ENCODE assay signal across 27 cellular contexts in the genomic region with DNA sequence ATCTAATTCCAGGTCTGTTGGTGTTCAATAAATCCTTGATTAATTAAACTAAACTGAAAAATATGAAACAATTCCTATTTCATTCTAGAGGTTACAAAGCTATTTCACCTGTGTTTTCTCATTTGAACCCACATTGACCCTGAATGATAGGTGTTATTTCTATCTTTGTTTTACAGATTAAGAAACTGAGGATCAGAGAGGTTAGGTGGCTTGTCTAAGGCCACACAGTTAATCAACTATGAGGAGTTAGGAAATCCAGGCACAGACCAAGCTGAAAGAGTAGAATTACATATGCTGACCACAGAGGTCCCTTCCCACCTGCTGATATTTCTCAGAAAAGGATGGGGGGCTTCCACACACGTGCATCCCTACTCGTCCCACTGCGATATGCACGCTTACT. TPM values are rescaled to one million over a fixed set of nuclear protein-coding genes. Genes with fewer than 3 reads are reported as not detected.
DNase-seq lines count a peak whose midpoint lies in the region; ATAC-seq, FAIRE-seq and TF ChIP-seq lines count a peak whose summit lies in the region.
"Had no signal": no experiment of that assay in that cellular context is flagged by ENCODE, and none has a peak within 500 bp of the region (broad histone marks: within the 10 kb centered on the region; RNA-seq: fewer than 3 reads in every experiment).

No MANE protein-coding gene starts in this region.

- CTCF ChIA-PET in HepG2 (lab: Yijun Ruan, JAX; ENCODE audit: low intra/inter-chr PET ratio, low total read pairs), result no interaction called here

- H3K4me2 ChIP-seq in HepG2 (ENCODE audit: low read depth, low read length), result no peak overlapping the region

- TF ChIP-seq CTCF in liver (IDR thresholded peaks at IDR 0.05; ENCODE audit: low read depth, low read length, missing input control), result no peak
- TF ChIP-seq CTCF in HepG2 (CRISPR knock-in tag; IDR thresholded peaks at IDR 0.05), result no peak
- no peak for TF ChIP-seq CTCF in lung (IDR thresholded peaks at IDR 0.05; ENCODE audit: control extremely low read depth, extremely low read depth)
- TF ChIP-seq CTCF in GM13977 (IDR thresholded peaks at IDR 0.05; ENCODE audit: extremely low read depth, insufficient read depth, missing control alignments), result no peak

- BruUV-seq in HepG2 (replicated peaks; lab: Mats Ljungman, UMichigan), result no TSS peak

- 48% methylated on average over 4 of the region's 4 CpGs for WGBS in liver
- WGBS in HepG2 (ENCODE audit: low lambda C conversion rate), result 70% methylated on average over 4 of the region's 4 CpGs
- 69 to 94% methylated on average over 4 of the region's 4 CpGs for WGBS in lung, 2 donors
- 13 to 58% (median 54%) methylated on average over 4 of the region's 4 CpGs for WGBS in small intestine, 3 donors

- DNase-seq in HepG2 (ENCODE audit: low spot score), result no peak
- no peak for DNase-seq in lung (ENCODE audit: low spot score)
- no peak for DNase-seq in small intestine
- no peak for DNase-seq in COR-L47 (lab: John Stamatoyannopoulos, UW)
- DNase-seq in GM13977 (ENCODE audit: low spot score), result no peak
- no peak for DNase-seq in 8988T
- DNase-seq: CD8-positive, alpha-beta memory T cell; DMS53; GDM1; IMR-90; NCI-H1417; NCI-H1694 treated with DMSO at 0.1 percent for 48 hours; NCI-H2081 treated with DMSO at 0.1 percent for 48 hours; NCI-H2171 treated with DMSO at 0.1 percent for 48 hours; NCI-H446; NCI-H526; OCI-M1 had no signal

- no peak for TF ChIP-seq POLR2A in HepG2 (IDR thresholded peaks at IDR 0.05; ENCODE audit: insufficient read depth in 1 of 2, low read depth in 2 of 2, low read length in 2 of 2)

- no peaks in the 10 kb centered on the region for H3K79me2 ChIP-seq in HepG2 (ENCODE audit: insufficient read depth, low read length)

- no peaks in the 10 kb centered on the region for H3K27me3 ChIP-seq in liver (ENCODE audit: control insufficient read depth in 4 of 4, insufficient read depth in 4 of 4, low read length in 3 of 4)
- no peaks in the 10 kb centered on the region; a peak in 2 of 5 replicates for H3K27me3 ChIP-seq in HepG2 (ENCODE audit: control insufficient read depth in 1 of 2, insufficient read depth in 2 of 2, low read length in 2 of 2)
- H3K27me3 ChIP-seq in lung (ENCODE audit: control insufficient read depth, insufficient read depth), result no peaks in the 10 kb centered on the region
- no peaks in the 10 kb centered on the region for H3K27me3 ChIP-seq in small intestine (ENCODE audit: control insufficient read depth in 2 of 2, insufficient read depth in 2 of 2, low read length in 2 of 2)
- H3K27me3 ChIP-seq: SJSA1 had no signal

- no peak overlapping the region for H2AFZ ChIP-seq in HepG2 (ENCODE audit: low read length)

- H3K9ac ChIP-seq in liver (ENCODE audit: low read depth in 1 of 2, low read length in 2 of 2) (peak overlapping the region in 1 of 2 donors; percentile 44), HepG2 (ENCODE audit: insufficient read depth, low read depth, low read length) (no peak overlapping the region)

- intact Hi-C loops in HepG2 (cut with micrococcal nuclease; ENCODE audit: unreplicated experiment), result no loop called here

- no peak for ATAC-seq in HepG2
- ATAC-seq in lung (ENCODE audit: insufficient read depth, low FRiP score), result no peak
- ATAC-seq: Right ventricle myocardium inferior had no signal

- H4K20me1 ChIP-seq in HepG2 (ENCODE audit: insufficient read depth, low read length), result no peaks in the 10 kb centered on the region

- TF ChIP-seq RAD21 in liver (IDR thresholded peaks at IDR 0.05), result no peak
- TF ChIP-seq RAD21 in HepG2 (CRISPR knock-in tag; IDR thresholded peaks at IDR 0.05), result no peak

- in situ Hi-C loops in HepG2 (cut with HindIII; ENCODE audit: extremely low pct_ligation_motif_present, low pct_unique_long_range_greater_than_20kb), result no loop called here
- in situ Hi-C loops in GM13977 (cut with MboI; ENCODE audit: low pct_unique_long_range_greater_than_20kb, low sequenced_read_pairs, unreplicated experiment), result no loop called here

- POLR2A ChIA-PET in HepG2 (lab: Yijun Ruan, JAX), result no interaction called here

- peaks cover 0 to 2% (median 0%) of the 10 kb centered on the region in 4 donors for H3K9me3 ChIP-seq in liver (ENCODE audit: control insufficient read depth in 4 of 4, low read length in 3 of 4)
- 0 out of 2 replicates have a peak, but pooled peaks cover 7% of the 10 kb centered on the region for H3K9me3 ChIP-seq in HepG2 (ENCODE audit: low read length)
- no peaks in the 10 kb centered on the region for H3K9me3 ChIP-seq in lung (ENCODE audit: control insufficient read depth in 2 of 2, insufficient read depth in 1 of 2, low read length in 1 of 2)
- no peaks in the 10 kb centered on the region for H3K9me3 ChIP-seq in small intestine (ENCODE audit: control insufficient read depth, low read depth)
- H3K9me3 ChIP-seq: SJSA1 had no signal

- H3K36me3 ChIP-seq in liver (ENCODE audit: control insufficient read depth in 4 of 4, insufficient read depth in 3 of 4, low read depth in 1 of 4, low read length in 3 of 4), result no peaks in the 10 kb centered on the region
- no peaks in the 10 kb centered on the region for H3K36me3 ChIP-seq in HepG2 (replicated peaks in 1 of 2; ENCODE audit: control insufficient read depth in 1 of 2, insufficient read depth in 2 of 2, low read length in 2 of 2)
- H3K36me3 ChIP-seq in lung (ENCODE audit: control insufficient read depth in 2 of 2, insufficient read depth in 2 of 2, low read length in 2 of 2), result no peaks in the 10 kb centered on the region
- no peaks in the 10 kb centered on the region for H3K36me3 ChIP-seq in small intestine (ENCODE audit: control insufficient read depth in 2 of 2, insufficient read depth in 2 of 2, low read length in 2 of 2)
- H3K36me3 ChIP-seq: SJSA1 had no signal

- FAIRE-seq in HepG2 (lab: Jason Lieb, UNC), result no peak
- no peak for FAIRE-seq in small intestine (lab: Jason Lieb, UNC)
- FAIRE-seq: D721Med had no signal

- no peak for TF ChIP-seq EP300 in HepG2 (IDR thresholded peaks at IDR 0.05; ENCODE audit: low read depth in 2 of 2, low read length in 2 of 2)
- TF ChIP-seq EP300 in HepG2 (CRISPR knock-in tag; IDR thresholded peaks at IDR 0.05; ENCODE audit: borderline replicate concordance), result no peak

- H3K27ac ChIP-seq in liver (ENCODE audit: low read depth in 1 of 2, low read length in 2 of 2), result peak overlapping the region; percentile 32 to 74
- no peak overlapping the region for H3K27ac ChIP-seq in HepG2 (ENCODE audit: extremely low read length, insufficient read depth, low read length)
- peak overlapping the region in 1 of 2 donors; percentile 66 for H3K27ac ChIP-seq in lung (ENCODE audit: low read depth in 1 of 2, low read length in 1 of 2)
- peak overlapping the region; percentile 90 to 91 for H3K27ac ChIP-seq in small intestine (ENCODE audit: low read depth in 1 of 2, low read length in 1 of 2)
- H3K27ac ChIP-seq: C4-2B, SJSA1 had no signal

- H3K4me1 ChIP-seq in liver (ENCODE audit: control insufficient read depth in 4 of 4, insufficient read depth in 4 of 4, low read length in 3 of 4) (peaks cover 9 to 62% (median 39%) of the 10 kb centered on the region in 4 donors), HepG2 (ENCODE audit: insufficient read depth, low read length) (peaks cover 37% of the 10 kb centered on the region), lung (ENCODE audit: control insufficient read depth in 2 of 2, insufficient read depth in 2 of 2, low read length in 2 of 2) (peaks cover 0 to 1% of the 10 kb centered on the region in 2 donors), small intestine (ENCODE audit: control insufficient read depth in 2 of 2, insufficient read depth in 1 of 2, low read depth in 1 of 2, low read length in 1 of 2) (peaks cover 0 to 3% of the 10 kb centered on the region in 2 donors)
- H3K4me1 ChIP-seq: SJSA1 had no signal

- H3K4me3 ChIP-seq in liver (ENCODE audit: low read depth in 1 of 3, low read length in 3 of 3) (peak overlapping the region; percentile 1 to 56 (median 14)), HepG2 (replicated peaks in 1 of 3; ENCODE audit: insufficient read depth in 1 of 3, low read depth in 2 of 3, low read length in 3 of 3) (no peak overlapping the region), lung (peak overlapping the region; percentile 40), small intestine (ENCODE audit: low read depth in 1 of 2, low read length in 2 of 2) (peak overlapping the region; percentile 58 to 87)
- H3K4me3 ChIP-seq: SJSA1 had no signal

RNA-seq across cellular contexts. Expression of a gene that starts 0.5 kb away (rescaled TPM):
- total RNA-seq in liver, result 10 to 100 TPM in 1 of 2 donors, under 1 TPM in 1; 0.09 to 43.3 TPM
- 10 to 100 TPM; 12.0 to 16.1 TPM for polyA plus RNA-seq in liver
- not detected in 2 replicates for total RNA-seq in HepG2 (2016; rRNA removed; fragmentation: Illumina TruSeq; extraction: Trizol)
- not detected in 2 replicates for total RNA-seq in HepG2 (2016; cell fraction: cytosol; rRNA removed; fragmentation: Illumina TruSeq; extraction: Trizol; ENCODE audit: low read depth)
- not detected in 2 replicates for total RNA-seq in HepG2 (2016; cell fraction: insoluble cytoplasmic fraction; rRNA removed; fragmentation: Illumina TruSeq; extraction: Trizol)
- not detected in 2 replicates for total RNA-seq in HepG2 (2016; cell fraction: membrane; rRNA removed; fragmentation: Illumina TruSeq; extraction: Trizol)
- total RNA-seq in HepG2 (2016; cell fraction: nucleus; rRNA removed; fragmentation: Illumina TruSeq; extraction: Trizol), result not detected in 2 replicates
- polyA plus RNA-seq in HepG2 (2011; rRNA removed), result 0.04 TPM in 1 of 2 replicates, not detected in the other
- not detected in 2 replicates for polyA plus RNA-seq in HepG2 (2011; cell fraction: cytosol; rRNA removed)
- not detected in 2 replicates for polyA plus RNA-seq in HepG2 (2011; cell fraction: nucleus; rRNA removed)
- polyA plus RNA-seq in HepG2 (2012), result not detected in 2 replicates
- polyA plus RNA-seq in HepG2 (2016; cell fraction: cytosol; fragmentation: Illumina TruSeq; extraction: Trizol; ENCODE audit: low read depth), result not detected in 2 replicates
- not detected in 2 replicates for polyA plus RNA-seq in HepG2 (2016; cell fraction: insoluble cytoplasmic fraction; fragmentation: Illumina TruSeq; extraction: Trizol; ENCODE audit: low read depth)
- not detected in 2 replicates for polyA plus RNA-seq in HepG2 (2016; cell fraction: membrane; fragmentation: Illumina TruSeq; extraction: Trizol; ENCODE audit: low read depth)
- polyA plus RNA-seq in HepG2 (2016; cell fraction: nucleus; fragmentation: Illumina TruSeq; extraction: Trizol; ENCODE audit: insufficient read depth, low read depth), result not detected in 2 replicates
- not detected in 2 replicates for polyA minus RNA-seq in HepG2 (2011; rRNA and poly(A)+ RNA removed; ENCODE audit: low replicate concordance)
- not detected in 2 replicates for polyA minus RNA-seq in HepG2 (2011; cell fraction: cytosol; rRNA and poly(A)+ RNA removed)
- polyA minus RNA-seq in HepG2 (2011; cell fraction: nucleus; rRNA and poly(A)+ RNA removed), result not detected in 2 replicates
- 100 to 1,000 TPM; 381 to 845 TPM for total RNA-seq in lung
- 100 to 1,000 TPM; 131 to 216 TPM for polyA plus RNA-seq in lung
- 1,000 to 10,000 TPM in 1 of 3 donors, 100 to 1,000 TPM in 2; 381 to 3,013 (median 616) TPM for polyA plus RNA-seq in small intestine
- total RNA-seq: A172, H4, IMR-90, M059J, Right ventricle myocardium inferior, SJSA1 had no signal
- polyA plus RNA-seq: AG04450; CD8-positive, alpha-beta memory T cell; IMR-90 had no signal

RNA-seq across cellular contexts. Expression of a gene that starts 24.0 kb away (rescaled TPM):
- total RNA-seq in liver (1 to 10 TPM in 1 of 2 donors, under 1 TPM in 1; 0.70 to 1.3 TPM), HepG2 (2016; rRNA removed; fragmentation: Illumina TruSeq; extraction: Trizol) (not detected in 2 replicates), lung (10 to 100 TPM in 1 of 2 donors, 1 to 10 TPM in 1; 8.5 to 10.5 TPM)
- polyA plus RNA-seq in liver (1 to 10 TPM; 2.2 to 3.6 TPM), HepG2 (2011; rRNA removed) (0.47 TPM in 1 of 2 replicates, not detected in the other), lung (10 to 100 TPM in 1 of 2 donors, 1 to 10 TPM in 1; 3.6 to 13.3 TPM), small intestine (1 to 10 TPM; 1.1 to 6.9 (median 2.4) TPM)
- total RNA-seq in HepG2 (2016; cell fraction: cytosol; rRNA removed; fragmentation: Illumina TruSeq; extraction: Trizol; ENCODE audit: low read depth), result not detected in 2 replicates
- not detected in 2 replicates for total RNA-seq in HepG2 (2016; cell fraction: insoluble cytoplasmic fraction; rRNA removed; fragmentation: Illumina TruSeq; extraction: Trizol)
- not detected in 2 replicates for total RNA-seq in HepG2 (2016; cell fraction: membrane; rRNA removed; fragmentation: Illumina TruSeq; extraction: Trizol)
- total RNA-seq in HepG2 (2016; cell fraction: nucleus; rRNA removed; fragmentation: Illumina TruSeq; extraction: Trizol), result not detected in 2 replicates
- 0.10 TPM in 1 of 2 replicates, not detected in the other for polyA plus RNA-seq in HepG2 (2011; cell fraction: cytosol; rRNA removed)
- 0.10 TPM in 1 of 2 replicates, not detected in the other for polyA plus RNA-seq in HepG2 (2011; cell fraction: nucleus; rRNA removed)
- polyA plus RNA-seq in HepG2 (2012), result not detected in 2 replicates
- polyA plus RNA-seq in HepG2 (2016; cell fraction: cytosol; fragmentation: Illumina TruSeq; extraction: Trizol; ENCODE audit: low read depth), result not detected in 2 replicates
- not detected in 2 replicates for polyA plus RNA-seq in HepG2 (2016; cell fraction: insoluble cytoplasmic fraction; fragmentation: Illumina TruSeq; extraction: Trizol; ENCODE audit: low read depth)
- polyA plus RNA-seq in HepG2 (2016; cell fraction: membrane; fragmentation: Illumina TruSeq; extraction: Trizol; ENCODE audit: low read depth), result not detected in 2 replicates
- not detected in 2 replicates for polyA plus RNA-seq in HepG2 (2016; cell fraction: nucleus; fragmentation: Illumina TruSeq; extraction: Trizol; ENCODE audit: insufficient read depth, low read depth)
- 3.1 TPM in 1 of 2 replicates, not detected in the other for polyA minus RNA-seq in HepG2 (2011; rRNA and poly(A)+ RNA removed; ENCODE audit: low replicate concordance)
- not detected in 2 replicates for polyA minus RNA-seq in HepG2 (2011; cell fraction: cytosol; rRNA and poly(A)+ RNA removed)
- polyA minus RNA-seq in HepG2 (2011; cell fraction: nucleus; rRNA and poly(A)+ RNA removed), result not detected in 2 replicates
- total RNA-seq: HT1080, IMR-90 had no signal

RNA-seq across cellular contexts. Expression of a gene that starts 24.5 kb away (rescaled TPM):
- total RNA-seq in liver (under 1 TPM; 0.14 to 0.59 TPM), HepG2 (2016; rRNA removed; fragmentation: Illumina TruSeq; extraction: Trizol) (not detected in 2 replicates), lung (under 1 TPM in 1 of 2 donors, not detected in 1; 0.40 TPM)
- polyA plus RNA-seq in liver (under 1 TPM; 0.23 to 0.54 TPM), HepG2 (2011; rRNA removed) (not detected in 2 replicates), lung (under 1 TPM in 1 of 2 donors, not detected in 1; 0.18 TPM), small intestine (1 to 10 TPM in 1 of 3 donors, under 1 TPM in 2; 0.54 to 4.5 (median 0.67) TPM)
- not detected in 2 replicates for total RNA-seq in HepG2 (2016; cell fraction: cytosol; rRNA removed; fragmentation: Illumina TruSeq; extraction: Trizol; ENCODE audit: low read depth)
- total RNA-seq in HepG2 (2016; cell fraction: insoluble cytoplasmic fraction; rRNA removed; fragmentation: Illumina TruSeq; extraction: Trizol), result not detected in 2 replicates
- not detected in 2 replicates for total RNA-seq in HepG2 (2016; cell fraction: membrane; rRNA removed; fragmentation: Illumina TruSeq; extraction: Trizol)
- total RNA-seq in HepG2 (2016; cell fraction: nucleus; rRNA removed; fragmentation: Illumina TruSeq; extraction: Trizol), result not detected in 2 replicates
- not detected in 2 replicates for polyA plus RNA-seq in HepG2 (2011; cell fraction: cytosol; rRNA removed)
- polyA plus RNA-seq in HepG2 (2011; cell fraction: nucleus; rRNA removed), result not detected in 2 replicates
- polyA plus RNA-seq in HepG2 (2012), result not detected in 2 replicates
- not detected in 2 replicates for polyA plus RNA-seq in HepG2 (2016; cell fraction: cytosol; fragmentation: Illumina TruSeq; extraction: Trizol; ENCODE audit: low read depth)
- polyA plus RNA-seq in HepG2 (2016; cell fraction: insoluble cytoplasmic fraction; fragmentation: Illumina TruSeq; extraction: Trizol; ENCODE audit: low read depth), result not detected in 2 replicates
- not detected in 2 replicates for polyA plus RNA-seq in HepG2 (2016; cell fraction: membrane; fragmentation: Illumina TruSeq; extraction: Trizol; ENCODE audit: low read depth)
- polyA plus RNA-seq in HepG2 (2016; cell fraction: nucleus; fragmentation: Illumina TruSeq; extraction: Trizol; ENCODE audit: insufficient read depth, low read depth), result not detected in 2 replicates
- polyA minus RNA-seq in HepG2 (2011; rRNA and poly(A)+ RNA removed; ENCODE audit: low replicate concordance), result not detected in 2 replicates
- not detected in 2 replicates for polyA minus RNA-seq in HepG2 (2011; cell fraction: cytosol; rRNA and poly(A)+ RNA removed)
- not detected in 2 replicates for polyA minus RNA-seq in HepG2 (2011; cell fraction: nucleus; rRNA and poly(A)+ RNA removed)
- total RNA-seq: A172; CD8-positive, alpha-beta memory T cell; H4; HT1080; IMR-90; M059J; Right ventricle myocardium inferior; SJSA1 had no signal
- polyA plus RNA-seq: AG04450; CD8-positive, alpha-beta memory T cell; IMR-90 had no signal

RNA-seq across cellular contexts. Expression of a gene that starts 48.5 kb away (rescaled TPM):
- total RNA-seq in liver (not detected), HepG2 (2016; rRNA removed; fragmentation: Illumina TruSeq; extraction: Trizol) (not detected in 2 replicates), lung (not detected)
- polyA plus RNA-seq in liver (under 1 TPM in 1 of 2 donors, not detected in 1; 0.13 TPM), HepG2 (2011; rRNA removed) (not detected in 2 replicates), lung (1 to 10 TPM in 1 of 2 donors, under 1 TPM in 1; 0.67 to 8.7 TPM), small intestine (under 1 TPM in 1 of 3 donors, not detected in 2; 0.24 TPM)
- not detected in 2 replicates for total RNA-seq in HepG2 (2016; cell fraction: cytosol; rRNA removed; fragmentation: Illumina TruSeq; extraction: Trizol; ENCODE audit: low read depth)
- not detected in 2 replicates for total RNA-seq in HepG2 (2016; cell fraction: insoluble cytoplasmic fraction; rRNA removed; fragmentation: Illumina TruSeq; extraction: Trizol)
- not detected in 2 replicates for total RNA-seq in HepG2 (2016; cell fraction: membrane; rRNA removed; fragmentation: Illumina TruSeq; extraction: Trizol)
- not detected in 2 replicates for total RNA-seq in HepG2 (2016; cell fraction: nucleus; rRNA removed; fragmentation: Illumina TruSeq; extraction: Trizol)
- polyA plus RNA-seq in HepG2 (2011; cell fraction: cytosol; rRNA removed), result not detected in 2 replicates
- not detected in 2 replicates for polyA plus RNA-seq in HepG2 (2011; cell fraction: nucleus; rRNA removed)
- not detected in 2 replicates for polyA plus RNA-seq in HepG2 (2012)
- polyA plus RNA-seq in HepG2 (2016; cell fraction: cytosol; fragmentation: Illumina TruSeq; extraction: Trizol; ENCODE audit: low read depth), result not detected in 2 replicates
- not detected in 2 replicates for polyA plus RNA-seq in HepG2 (2016; cell fraction: insoluble cytoplasmic fraction; fragmentation: Illumina TruSeq; extraction: Trizol; ENCODE audit: low read depth)
- polyA plus RNA-seq in HepG2 (2016; cell fraction: membrane; fragmentation: Illumina TruSeq; extraction: Trizol; ENCODE audit: low read depth), result not detected in 2 replicates
- not detected in 2 replicates for polyA plus RNA-seq in HepG2 (2016; cell fraction: nucleus; fragmentation: Illumina TruSeq; extraction: Trizol; ENCODE audit: insufficient read depth, low read depth)
- 0.12 TPM in 1 of 2 replicates, not detected in the other for polyA minus RNA-seq in HepG2 (2011; rRNA and poly(A)+ RNA removed; ENCODE audit: low replicate concordance)
- polyA minus RNA-seq in HepG2 (2011; cell fraction: cytosol; rRNA and poly(A)+ RNA removed), result not detected in 2 replicates
- polyA minus RNA-seq in HepG2 (2011; cell fraction: nucleus; rRNA and poly(A)+ RNA removed), result not detected in 2 replicates
- total RNA-seq: A172, Right ventricle myocardium inferior had no signal

Comparison
In these comparisons a context has a peak if more than half of its experiments do, and no peak if none do; other contexts are left out.
1. H3K4me3 ChIP-seq: peak in liver (3 of 3), lung (single experiment) and small intestine (2 of 2); none in HepG2 (0 of 3).
2. RNA of a gene that starts 0.5 kb away (polyA plus RNA-seq): 381 to 3,013 TPM in small intestine, 131 to 216 TPM in lung and 12.0 to 16.1 TPM in liver; 0.04 TPM in HepG2; every median in the first group is over 10 times any median in the second.